In genomic region chr1:155322953-155323728, GRCh38 we compare ENCODE assay signal across 8 cellular contexts. TPM values are rescaled to one million over a fixed set of nuclear protein-coding genes. Genes with fewer than 3 reads are reported as not detected.
DNase-seq lines count a peak whose midpoint lies in the region; ATAC-seq and TF ChIP-seq lines count a peak whose summit lies in the region.

No MANE protein-coding gene starts in this region.

- H3K4me1 ChIP-seq in BE2C, result peaks cover 7% of the 10 kb centered on the region
- H3K4me1 ChIP-seq in mesenchymal stem cell (ENCODE audit: control insufficient read depth, insufficient read depth, low read depth, low read length), result peaks cover 34% of the 10 kb centered on the region

- H3K36me3 ChIP-seq in BE2C, result peaks cover 4% of the 10 kb centered on the region
- H3K36me3 ChIP-seq in mesenchymal stem cell (ENCODE audit: control insufficient read depth in 1 of 2, insufficient read depth in 2 of 2, low read depth in 1 of 2, low read length in 2 of 2), result peaks cover 42 to 54% of the 10 kb centered on the region in 2 experiments

- H3K4me1 Mint-ChIP-seq in activated CD8-positive, alpha-beta memory T cell treated with anti-CD3 and anti-CD28 coated beads, Interleukin-2, amount 10 ng/mL, durations not matched to agents 7 days and 5 days, result peaks cover 51% of the 10 kb centered on the region
- peaks cover 22 to 25% of the 10 kb centered on the region in 2 donors for H3K4me1 Mint-ChIP-seq in effector memory CD8-positive, alpha-beta T cell (ENCODE audit: low read depth in 2 of 2)

- under 1% methylated on average over 38 of the region's 58 CpGs for WGBS in mesenchymal stem cell

- H2BK12ac ChIP-seq in mesenchymal stem cell (ENCODE audit: low read length in 2 of 2), result no peak overlapping the region

- H3K9me3 Mint-ChIP-seq in activated CD8-positive, alpha-beta memory T cell treated with anti-CD3 and anti-CD28 coated beads, Interleukin-2, amount 10 ng/mL, durations not matched to agents 7 days and 5 days (ENCODE audit: low read depth), result no peaks in the 10 kb centered on the region
- no peaks in the 10 kb centered on the region for H3K9me3 Mint-ChIP-seq in effector memory CD8-positive, alpha-beta T cell

- peak overlapping the region; percentile 66 for H3K27ac ChIP-seq in mesenchymal stem cell (ENCODE audit: low read length, poor library complexity, severe bottlenecking)

- H3K23ac ChIP-seq in mesenchymal stem cell (ENCODE audit: low read length in 2 of 2), result no peak overlapping the region

- H3K9me3 ChIP-seq in BE2C, result no peaks in the 10 kb centered on the region
- H3K9me3 ChIP-seq in mesenchymal stem cell (ENCODE audit: control insufficient read depth, low read length), result no peaks in the 10 kb centered on the region

- H3K36me3 Mint-ChIP-seq in activated CD8-positive, alpha-beta memory T cell treated with anti-CD3 and anti-CD28 coated beads, Interleukin-2, amount 10 ng/mL, durations not matched to agents 7 days and 5 days, result peaks cover 17% of the 10 kb centered on the region
- peaks cover 4% of the 10 kb centered on the region for H3K36me3 Mint-ChIP-seq in effector memory CD8-positive, alpha-beta T cell (ENCODE audit: insufficient read depth)

- no peaks in the 10 kb centered on the region for H3K27me3 Mint-ChIP-seq in activated CD8-positive, alpha-beta memory T cell treated with anti-CD3 and anti-CD28 coated beads, Interleukin-2, amount 10 ng/mL, durations not matched to agents 7 days and 5 days
- no peaks in the 10 kb centered on the region for H3K27me3 Mint-ChIP-seq in effector memory CD8-positive, alpha-beta T cell

- H2BK15ac ChIP-seq in mesenchymal stem cell (ENCODE audit: low read depth, poor library complexity, severe bottlenecking), result peak overlapping the region; percentile 61

- H3K4me3 Mint-ChIP-seq in activated CD8-positive, alpha-beta memory T cell treated with anti-CD3 and anti-CD28 coated beads, Interleukin-2, amount 10 ng/mL, durations not matched to agents 7 days and 5 days, result peak overlapping the region; percentile 85
- peak overlapping the region; percentile 83 to 90 for H3K4me3 Mint-ChIP-seq in effector memory CD8-positive, alpha-beta T cell

- peak overlapping the region; percentile 84 for H4K8ac ChIP-seq in mesenchymal stem cell (ENCODE audit: low read length)

- no peak overlapping the region for H2BK5ac ChIP-seq in mesenchymal stem cell (ENCODE audit: low read depth, low read length, poor library complexity, severe bottlenecking)

- peak overlapping the region; percentile 94 for H3K9ac ChIP-seq in mesenchymal stem cell (ENCODE audit: low read length)

- H3K4ac ChIP-seq in mesenchymal stem cell (ENCODE audit: low read depth in 1 of 2, low read length in 2 of 2), result peak overlapping the region; percentile 13 to 94

- H3K79me1 ChIP-seq in mesenchymal stem cell (replicated peaks; ENCODE audit: low read length, poor library complexity, severe bottlenecking), result peaks cover 35% of the 10 kb centered on the region

- peak; percentile 84 for TF ChIP-seq CTCF in BE2C (IDR thresholded peaks at IDR 0.05; ENCODE audit: low read depth, low read length)

- H2AK5ac ChIP-seq in mesenchymal stem cell (ENCODE audit: low read length, severe bottlenecking), result no peak overlapping the region

- DNase-seq in BE2C (peak; percentile 97), HT-29 (ENCODE audit: low spot score) (peak; percentile 93), NOMO-1 (lab: John Stamatoyannopoulos, UW; ENCODE audit: unreplicated experiment in 2 of 2) (peak; percentile 81 to 85), mesenchymal stem cell (peak; percentile 99)
- DNase-seq in activated CD8-positive, alpha-beta memory T cell treated with anti-CD3 and anti-CD28 coated beads, Interleukin-2, amount 10 ng/mL, durations not matched to agents 7 days and 5 days, result peak; percentile 90
- peak; percentile 83 to 87 (median 86) for DNase-seq in effector memory CD8-positive, alpha-beta T cell
- DNase-seq in stimulated activated CD4-positive, alpha-beta T cell treated with anti-CD3 and anti-CD28 coated beads, TNF-alpha, amount 100 ng/mL, for 48 hours (ENCODE audit: low read depth in 3 of 3), result peak; percentile 71 to 85 (median 83)

- ATAC-seq in GM19351 (IDR thresholded peaks at IDR 0.05; ENCODE audit: unreplicated experiment), result peak; percentile 46
- peak; percentile 58 for ATAC-seq in activated CD8-positive, alpha-beta memory T cell treated with anti-CD3 and anti-CD28 coated beads, Interleukin-2, amount 10 ng/mL, durations not matched to agents 7 days and 5 days
- peak; percentile 56 for ATAC-seq in effector memory CD8-positive, alpha-beta T cell (replicated peaks)

- peak overlapping the region; percentile 70 for H4K91ac ChIP-seq in mesenchymal stem cell (ENCODE audit: low read length)

- CTCF ChIA-PET in activated CD8-positive, alpha-beta memory T cell treated with anti-CD3 and anti-CD28 coated beads, Interleukin-2, amount 10 ng/mL, durations not matched to agents 7 days and 5 days (lab: Charles Lee), result interaction anchor here (0.6 to 9.0 kb wide), 36 partner anchors 11 to 396 kb away, joined by 3 to 160 read pairs (median 5); partner anchors contain the start of genes CLK2, ENTREP3, FDPS and HCN3

- H2AFZ ChIP-seq in mesenchymal stem cell (ENCODE audit: low read depth, low read length), result no peak overlapping the region

- H3K18ac ChIP-seq in mesenchymal stem cell (ENCODE audit: low read depth in 1 of 2, low read length in 2 of 2), result peak overlapping the region; percentile 58 to 94

- peak overlapping the region; percentile 87 for H3K4me3 ChIP-seq in BE2C (ENCODE audit: low read depth, low read length)
- H3K4me3 ChIP-seq in mesenchymal stem cell (ENCODE audit: insufficient read depth in 1 of 2, low read depth in 1 of 2, low read length in 2 of 2), result peak overlapping the region; percentile 63 to 97

- H3K4me2 ChIP-seq in mesenchymal stem cell (ENCODE audit: low read length, poor library complexity, severe bottlenecking), result peak overlapping the region; percentile 96

- H3K27ac Mint-ChIP-seq in activated CD8-positive, alpha-beta memory T cell treated with anti-CD3 and anti-CD28 coated beads, Interleukin-2, amount 10 ng/mL, durations not matched to agents 7 days and 5 days, result peak overlapping the region; percentile 76
- H3K27ac Mint-ChIP-seq in effector memory CD8-positive, alpha-beta T cell, result peak overlapping the region in 1 of 2 donors; percentile 33

- peak overlapping the region in 1 of 2 experiments; percentile 87 for H3K14ac ChIP-seq in mesenchymal stem cell (ENCODE audit: low read length in 2 of 2)

- H2BK120ac ChIP-seq in mesenchymal stem cell (ENCODE audit: low read depth, low read length), result peak overlapping the region; percentile 84

- H3K27me3 ChIP-seq in BE2C (no peaks in the 10 kb centered on the region), mesenchymal stem cell (ENCODE audit: control insufficient read depth in 1 of 2, insufficient read depth in 1 of 2, low read length in 2 of 2) (no peaks in the 10 kb centered on the region)

RNA-seq across cellular contexts. Expression of gene RUSC1, which starts 2.4 kb away (rescaled TPM):
- polyA plus RNA-seq in BE2C (2012; ENCODE audit: insufficient read depth, insufficient read length, low read depth), result 28.9 TPM
- 80.6 and 86.9 TPM in 2 replicates for total RNA-seq in HT-29 (2014; rRNA removed; shearing (Covaris generic))
- total RNA-seq in activated CD8-positive, alpha-beta memory T cell treated with anti-CD3 and anti-CD28 coated beads, Interleukin-2, amount 10 ng/mL, durations not matched to agents 7 days and 5 days, result 10 to 100 TPM; 29.1 to 33.2 TPM
- 33.3 TPM for polyA plus RNA-seq in mesenchymal stem cell (2013, experiment 1 of 2)
- 32.2 TPM for polyA plus RNA-seq in mesenchymal stem cell (2013, experiment 2 of 2)

RNA-seq across cellular contexts. Expression of gene FDPS, which starts 14.5 kb away (rescaled TPM):
- polyA plus RNA-seq in BE2C (2012; ENCODE audit: insufficient read depth, insufficient read length, low read depth), result 135 TPM
- total RNA-seq in HT-29 (2014; rRNA removed; shearing (Covaris generic)), result 270 and 302 TPM in 2 replicates
- 100 to 1,000 TPM; 329 to 406 TPM for total RNA-seq in activated CD8-positive, alpha-beta memory T cell treated with anti-CD3 and anti-CD28 coated beads, Interleukin-2, amount 10 ng/mL, durations not matched to agents 7 days and 5 days
- polyA plus RNA-seq in mesenchymal stem cell (2013, experiment 1 of 2), result 478 TPM
- polyA plus RNA-seq in mesenchymal stem cell (2013, experiment 2 of 2), result 472 TPM

RNA-seq across cellular contexts. Expression of gene PKLR, which starts 21.9 kb away (rescaled TPM):
- polyA plus RNA-seq in BE2C (2012; ENCODE audit: insufficient read depth, insufficient read length, low read depth), result not detected
- 0.28 TPM in 1 of 2 replicates, not detected in the other for total RNA-seq in HT-29 (2014; rRNA removed; shearing (Covaris generic))
- not detected for total RNA-seq in activated CD8-positive, alpha-beta memory T cell treated with anti-CD3 and anti-CD28 coated beads, Interleukin-2, amount 10 ng/mL, durations not matched to agents 7 days and 5 days
- polyA plus RNA-seq in mesenchymal stem cell (2013, experiment 1 of 2), result not detected
- polyA plus RNA-seq in mesenchymal stem cell (2013, experiment 2 of 2), result 0.01 TPM

RNA-seq across cellular contexts. Expression of gene HCN3, which starts 45.9 kb away (rescaled TPM):
- 10.0 TPM for polyA plus RNA-seq in BE2C (2012; ENCODE audit: insufficient read depth, insufficient read length, low read depth)
- total RNA-seq in HT-29 (2014; rRNA removed; shearing (Covaris generic)), result 4.3 and 6.4 TPM in 2 replicates
- 1 to 10 TPM; 5.4 to 6.1 TPM for total RNA-seq in activated CD8-positive, alpha-beta memory T cell treated with anti-CD3 and anti-CD28 coated beads, Interleukin-2, amount 10 ng/mL, durations not matched to agents 7 days and 5 days
- 2.0 TPM for polyA plus RNA-seq in mesenchymal stem cell (2013, experiment 1 of 2)
- 1.9 TPM for polyA plus RNA-seq in mesenchymal stem cell (2013, experiment 2 of 2)

RNA-seq across cellular contexts. Expression of gene CLK2, which starts 49.8 kb away (rescaled TPM):
- 129 TPM for polyA plus RNA-seq in BE2C (2012; ENCODE audit: insufficient read depth, insufficient read length, low read depth)
- total RNA-seq in HT-29 (2014; rRNA removed; shearing (Covaris generic)), result 29.3 and 35.2 TPM in 2 replicates
- 100 to 1,000 TPM in 1 of 2 experiments, 10 to 100 TPM in 1; 94.8 to 108 TPM for total RNA-seq in activated CD8-positive, alpha-beta memory T cell treated with anti-CD3 and anti-CD28 coated beads, Interleukin-2, amount 10 ng/mL, durations not matched to agents 7 days and 5 days
- 35.0 TPM for polyA plus RNA-seq in mesenchymal stem cell (2013, experiment 1 of 2)
- polyA plus RNA-seq in mesenchymal stem cell (2013, experiment 2 of 2), result 34.0 TPM

Comparison
In these comparisons a context has a peak if more than half of its experiments do, and no peak if none do; other contexts are left out.
1. Peak in every context shown above with its lines: DNase-seq, ATAC-seq, H3K4me3 ChIP-seq and H3K27ac ChIP-seq.